ENCODE assay signal across 8 cellular contexts in genomic region chr22:46619830-46620501, GRCh38. TPM values are rescaled to one million over a fixed set of nuclear protein-coding genes. Genes with fewer than 3 reads are reported as not detected.
DNase-seq lines count a peak whose midpoint lies in the region; ATAC-seq and TF ChIP-seq lines count a peak whose summit lies in the region.

A gene with protein sequence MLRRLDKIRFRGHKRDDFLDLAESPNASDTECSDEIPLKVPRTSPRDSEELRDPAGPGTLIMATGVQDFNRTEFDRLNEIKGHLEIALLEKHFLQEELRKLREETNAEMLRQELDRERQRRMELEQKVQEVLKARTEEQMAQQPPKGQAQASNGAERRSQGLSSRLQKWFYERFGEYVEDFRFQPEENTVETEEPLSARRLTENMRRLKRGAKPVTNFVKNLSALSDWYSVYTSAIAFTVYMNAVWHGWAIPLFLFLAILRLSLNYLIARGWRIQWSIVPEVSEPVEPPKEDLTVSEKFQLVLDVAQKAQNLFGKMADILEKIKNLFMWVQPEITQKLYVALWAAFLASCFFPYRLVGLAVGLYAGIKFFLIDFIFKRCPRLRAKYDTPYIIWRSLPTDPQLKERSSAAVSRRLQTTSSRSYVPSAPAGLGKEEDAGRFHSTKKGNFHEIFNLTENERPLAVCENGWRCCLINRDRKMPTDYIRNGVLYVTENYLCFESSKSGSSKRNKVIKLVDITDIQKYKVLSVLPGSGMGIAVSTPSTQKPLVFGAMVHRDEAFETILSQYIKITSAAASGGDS (plus strand): TSS chr22:46620386. CDS start chr22:46626800, 6,414 bp downstream.

- no peak within 1 kb of the TSS for H2AFZ ChIP-seq in neural cell (ENCODE audit: low read depth, low read length)

- DNase-seq in Caki2 (ENCODE audit: low read depth): no peak
- DNase-seq in NOMO-1 treated with dmso at 0.1 percent for 144 hours (lab: John Stamatoyannopoulos, UW; ENCODE audit: unreplicated experiment): peak; percentile 41
- DNase-seq in stimulated activated CD4-positive, alpha-beta T cell treated with anti-CD3 and anti-CD28 coated beads, Interleukin-4, amount 100 ng/mL, for 24 hours: no peak
- DNase-seq in dedifferentiated amniotic fluid mesenchymal stem cell (ENCODE audit: extremely low spot score): no peak
- DNase-seq in SHP77 treated with DMSO at 0.1 percent for 48 hours (lab: John Stamatoyannopoulos, UW): no peak

- no peak within 1 kb of the TSS for H3K4me3 ChIP-seq in neural cell (ENCODE audit: low read length)

- TF ChIP-seq RAD21 in neural cell (conservative IDR thresholded peaks at IDR 0.05): no peak

- H3K79me2 ChIP-seq in neural cell (replicated peaks; ENCODE audit: insufficient read depth, low read length): no peaks in the 10 kb centered on the region

- no peak within 1 kb of the TSS for H3K4me2 ChIP-seq in neural cell (ENCODE audit: low read length)

- ATAC-seq in GM21381 (IDR thresholded peaks at IDR 0.05; ENCODE audit: unreplicated experiment): no peak

- H3K9me2 ChIP-seq in neural cell (ENCODE audit: insufficient read depth, low read length): no peaks in the 10 kb centered on the region

- H3K27ac ChIP-seq in neural cell (ENCODE audit: low read length): no peak within 1 kb of the TSS

- no peak for TF ChIP-seq EP300 in neural cell (conservative IDR thresholded peaks at IDR 0.05; ENCODE audit: poor library complexity, severe bottlenecking)

- no peak within 1 kb of the TSS for H3K9ac ChIP-seq in neural cell (ENCODE audit: low read length)

- no peaks in the 10 kb centered on the region for H3K27me3 ChIP-seq in neural cell (ENCODE audit: insufficient read depth, low read depth, low read length)

- H4K20me1 ChIP-seq in neural cell (ENCODE audit: insufficient read depth): no peaks in the 10 kb centered on the region

- no peaks in the 10 kb centered on the region for H3K36me3 ChIP-seq in neural cell (ENCODE audit: insufficient read depth, low read length)

- no peak for TF ChIP-seq CTCF in neural cell (IDR thresholded peaks at IDR 0.05; ENCODE audit: poor library complexity, severe bottlenecking)

- in situ Hi-C loops in Caki2 (cut with HindIII; ENCODE audit: low pct_unique_long_range_greater_than_20kb, low sequenced_read_pairs): no loop called here
- in situ Hi-C loops in endometrial microvascular endothelial cells (cut with HindIII; ENCODE audit: inconsistent ontology term, low pct_unique_long_range_greater_than_20kb, low sequenced_read_pairs): no loop called here

- no peaks in the 10 kb centered on the region for H3F3A ChIP-seq in neural cell (ENCODE audit: insufficient read depth, low read length, poor library complexity, severe bottlenecking)

- H3K9me3 ChIP-seq in neural cell (ENCODE audit: low read length): no peaks in the 10 kb centered on the region

TF ChIP-seq in neural cell, 6 proteins besides CTCF, POLR2A, EP300 and RAD21:
- TF ChIP-seq MXI1 (conservative IDR thresholded peaks at IDR 0.05; ENCODE audit: poor library complexity, severe bottlenecking): no peak
- no peak for TF ChIP-seq SMC3 (conservative IDR thresholded peaks at IDR 0.05; ENCODE audit: poor library complexity)
- TF ChIP-seq POLR2AphosphoS5 (IDR thresholded peaks at IDR 0.05): no peak
- TF ChIP-seq EZH2 (IDR thresholded peaks at IDR 0.05; ENCODE audit: borderline replicate concordance, insufficient read depth, low read length, poor library complexity, severe bottlenecking): no peak
- TF ChIP-seq, protein P1, sequence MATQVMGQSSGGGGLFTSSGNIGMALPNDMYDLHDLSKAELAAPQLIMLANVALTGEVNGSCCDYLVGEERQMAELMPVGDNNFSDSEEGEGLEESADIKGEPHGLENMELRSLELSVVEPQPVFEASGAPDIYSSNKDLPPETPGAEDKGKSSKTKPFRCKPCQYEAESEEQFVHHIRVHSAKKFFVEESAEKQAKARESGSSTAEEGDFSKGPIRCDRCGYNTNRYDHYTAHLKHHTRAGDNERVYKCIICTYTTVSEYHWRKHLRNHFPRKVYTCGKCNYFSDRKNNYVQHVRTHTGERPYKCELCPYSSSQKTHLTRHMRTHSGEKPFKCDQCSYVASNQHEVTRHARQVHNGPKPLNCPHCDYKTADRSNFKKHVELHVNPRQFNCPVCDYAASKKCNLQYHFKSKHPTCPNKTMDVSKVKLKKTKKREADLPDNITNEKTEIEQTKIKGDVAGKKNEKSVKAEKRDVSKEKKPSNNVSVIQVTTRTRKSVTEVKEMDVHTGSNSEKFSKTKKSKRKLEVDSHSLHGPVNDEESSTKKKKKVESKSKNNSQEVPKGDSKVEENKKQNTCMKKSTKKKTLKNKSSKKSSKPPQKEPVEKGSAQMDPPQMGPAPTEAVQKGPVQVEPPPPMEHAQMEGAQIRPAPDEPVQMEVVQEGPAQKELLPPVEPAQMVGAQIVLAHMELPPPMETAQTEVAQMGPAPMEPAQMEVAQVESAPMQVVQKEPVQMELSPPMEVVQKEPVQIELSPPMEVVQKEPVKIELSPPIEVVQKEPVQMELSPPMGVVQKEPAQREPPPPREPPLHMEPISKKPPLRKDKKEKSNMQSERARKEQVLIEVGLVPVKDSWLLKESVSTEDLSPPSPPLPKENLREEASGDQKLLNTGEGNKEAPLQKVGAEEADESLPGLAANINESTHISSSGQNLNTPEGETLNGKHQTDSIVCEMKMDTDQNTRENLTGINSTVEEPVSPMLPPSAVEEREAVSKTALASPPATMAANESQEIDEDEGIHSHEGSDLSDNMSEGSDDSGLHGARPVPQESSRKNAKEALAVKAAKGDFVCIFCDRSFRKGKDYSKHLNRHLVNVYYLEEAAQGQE (IDR thresholded peaks at IDR 0.05; ENCODE audit: borderline replicate concordance): no peak
- no peak for TF ChIP-seq TAF1 (IDR thresholded peaks at IDR 0.05; ENCODE audit: low read depth)

RNA-seq across cellular contexts. Expression of the gene that starts here (rescaled TPM):
- 21.5 and 46.8 TPM in 2 replicates for total RNA-seq in Caki2 (2014; rRNA removed; shearing (Covaris generic); ENCODE audit: low replicate concordance)
- total RNA-seq in endometrial microvascular endothelial cells (ENCODE audit: inconsistent ontology term): 10.7 TPM
- 35.6 and 56.6 TPM in 2 replicates for polyA plus RNA-seq in neural cell
- 35.9 and 51.1 TPM in 2 replicates for polyA minus RNA-seq in neural cell
